Comparison of ENCODE assay signal across 8 cellular contexts in genomic region chr6:141484726-141485125, GRCh38.
A peak's percentile ranks its signal among the peaks of the same experiment; 100 is the strongest.
DNase-seq lines count a peak whose midpoint lies in the region; ATAC-seq and TF ChIP-seq lines count a peak whose summit lies in the region.

No MANE protein-coding gene starts in this region.

- no peak overlapping the region for H2AK9ac ChIP-seq in IMR-90 (replicated peaks; ENCODE audit: low read depth, low read length, poor library complexity)

- peak overlapping the region; percentile 11; the same call in 1 of the 2 replicates for H4K5ac ChIP-seq in IMR-90 (ENCODE audit: low read depth, low read length)

- peak overlapping the region; percentile 95 for H3K27ac Mint-ChIP-seq in activated CD8-positive, alpha-beta T cell treated with anti-CD3 and anti-CD28 coated beads for 36 hours
- no peak overlapping the region for H3K27ac Mint-ChIP-seq in GM23338

- H3K36me3 ChIP-seq in IMR-90 (ENCODE audit: control insufficient read depth, insufficient read depth, low read length) (no peaks in the 10 kb centered on the region), GM23338 (ENCODE audit: insufficient read depth) (no peaks in the 10 kb centered on the region)

- no peak overlapping the region for H2AFZ ChIP-seq in IMR-90 (replicated peaks; ENCODE audit: low read length, poor library complexity)
- H2AFZ ChIP-seq in GM23338, result no peak overlapping the region; the same call in 1 of the 2 replicates

- H3K4me3 Mint-ChIP-seq in activated CD8-positive, alpha-beta T cell treated with anti-CD3 and anti-CD28 coated beads for 36 hours, result peak overlapping the region; percentile 38
- no peak overlapping the region for H3K4me3 Mint-ChIP-seq in GM23338

- H3K27me3 ChIP-seq in IMR-90 (ENCODE audit: control insufficient read depth, insufficient read depth, low read length) (no peaks in the 10 kb centered on the region), GM23338 (ENCODE audit: insufficient read depth) (no peaks in the 10 kb centered on the region)

- H3K79me2 ChIP-seq in GM23338 (replicated peaks; ENCODE audit: insufficient read depth), result no peaks in the 10 kb centered on the region

- H3K4me1 ChIP-seq in IMR-90 (ENCODE audit: control insufficient read depth, insufficient read depth, low read length) (peaks cover 5% of the 10 kb centered on the region; the same call in 1 of the 2 replicates), GM23338 (ENCODE audit: insufficient read depth) (no peaks in the 10 kb centered on the region)

- H3K4ac ChIP-seq in IMR-90 (ENCODE audit: low read depth, low read length), result peak overlapping the region; percentile 66

- H4K20me1 ChIP-seq in IMR-90 (ENCODE audit: insufficient read depth, low read length), result no peaks in the 10 kb centered on the region
- no peaks in the 10 kb centered on the region for H4K20me1 ChIP-seq in GM23338 (replicated peaks; ENCODE audit: insufficient read depth)

- dilution Hi-C loops in IMR-90 (cut with HindIII; ENCODE audit: low sequenced_read_pairs, unreplicated experiment), result no loop called here

- no peak for TF ChIP-seq POLR2A in IMR-90 (IDR thresholded peaks at IDR 0.05; ENCODE audit: low read depth, low read length)

- in situ Hi-C loops in IMR-90 (cut with MboI; ENCODE audit: low sequenced_read_pairs), result no loop called here

- no peak overlapping the region for H2AK5ac ChIP-seq in IMR-90 (ENCODE audit: low read depth, low read length)

- H3K27me3 Mint-ChIP-seq in activated CD8-positive, alpha-beta T cell treated with anti-CD3 and anti-CD28 coated beads for 36 hours, result no peaks in the 10 kb centered on the region
- no peaks in the 10 kb centered on the region for H3K27me3 Mint-ChIP-seq in GM23338 (ENCODE audit: insufficient read depth, low read depth, poor library complexity)

- TF ChIP-seq CTCF in IMR-90 (conservative IDR thresholded peaks at IDR 0.05; ENCODE audit: low read depth, low read length) (no peak), GM23338 (conservative IDR thresholded peaks at IDR 0.05; ENCODE audit: low read depth in 2 of 2) (no peak)
- TF ChIP-seq CTCF in activated CD8-positive, alpha-beta T cell treated with anti-CD3 and anti-CD28 coated beads for 36 hours (IDR thresholded peaks at IDR 0.05), result no peak

- POLR2A ChIA-PET in IMR-90 (lab: Charles Lee; ENCODE audit: unreplicated experiment), result interaction anchor here (0.7 kb wide), 1 partner anchor 981 kb away, joined by 3 read pairs; no protein-coding TSS in a partner anchor
- POLR2A ChIA-PET in activated CD8-positive, alpha-beta T cell treated with anti-CD3 and anti-CD28 coated beads for 36 hours (lab: Charles Lee), result interaction anchor here (1.0 kb wide), 1 partner anchor 11 kb away, joined by 3 read pairs; no protein-coding TSS in a partner anchor

- H2BK120ac ChIP-seq in IMR-90 (ENCODE audit: low read depth, low read length), result peak overlapping the region; percentile 84

- peak; percentile 73 for ATAC-seq in GM18511 (IDR thresholded peaks at IDR 0.05; ENCODE audit: unreplicated experiment)
- ATAC-seq in GM21619 (IDR thresholded peaks at IDR 0.05; ENCODE audit: unreplicated experiment), result peak; percentile 69
- ATAC-seq in IMR-90 (ENCODE audit: low read depth), result no peak
- ATAC-seq in activated CD8-positive, alpha-beta T cell treated with anti-CD3 and anti-CD28 coated beads for 36 hours, result peak; percentile 73
- no peak for ATAC-seq in GM23338

- peaks cover 39% of the 10 kb centered on the region for H3K4me1 Mint-ChIP-seq in activated CD8-positive, alpha-beta T cell treated with anti-CD3 and anti-CD28 coated beads for 36 hours (ENCODE audit: low read depth)
- H3K4me1 Mint-ChIP-seq in GM23338, result peaks cover 4% of the 10 kb centered on the region; the same call in 1 of the 3 replicates

- H3K14ac ChIP-seq in IMR-90 (replicated peaks; ENCODE audit: low read depth, low read length), result peak overlapping the region; percentile 32

- H3K27ac ChIP-seq in IMR-90 (ENCODE audit: insufficient read depth, low read length), result peak overlapping the region; percentile 12; the same call in 1 of the 2 replicates
- H3K27ac ChIP-seq in GM23338 (ENCODE audit: low read depth), result no peak overlapping the region

- WGBS in IMR-90 (ENCODE audit: extremely low coverage in 2 of 2, insufficient read length in 1 of 2), 2 experiments, result no CpG with 5 or more reads among the region's 3 CpGs

- H3K4me2 ChIP-seq in IMR-90 (ENCODE audit: low read depth, low read length) (peak overlapping the region; percentile 18; the same call in 1 of the 2 replicates), GM23338 (no peak overlapping the region)

- H2BK5ac ChIP-seq in IMR-90 (ENCODE audit: low read depth, low read length, poor library complexity, severe bottlenecking), result peak overlapping the region; percentile 96

- no peaks in the 10 kb centered on the region for H3K9me3 ChIP-seq in IMR-90 (ENCODE audit: control insufficient read depth, insufficient read depth, low read length)

- peak overlapping the region; percentile 67; the same call in 1 of the 3 replicates for H2BK15ac ChIP-seq in IMR-90 (ENCODE audit: low read depth, low read length)

- no peaks in the 10 kb centered on the region for H3F3A ChIP-seq in GM23338 (replicated peaks; ENCODE audit: low read depth)

- peak overlapping the region; percentile 40; the same call in 1 of the 2 replicates for H3K56ac ChIP-seq in IMR-90 (ENCODE audit: extremely low read depth, insufficient read depth, low read length)

- no peaks in the 10 kb centered on the region for H3K79me1 ChIP-seq in IMR-90 (ENCODE audit: low read depth in 1 of 2, low read length in 2 of 2)

- H3K9me3 Mint-ChIP-seq in activated CD8-positive, alpha-beta T cell treated with anti-CD3 and anti-CD28 coated beads for 36 hours, result peaks cover 3% of the 10 kb centered on the region
- H3K9me3 Mint-ChIP-seq in GM23338, result peaks cover 3% of the 10 kb centered on the region; the same call in 1 of the 3 replicates

- peak overlapping the region; percentile 72 for H4K91ac ChIP-seq in IMR-90 (ENCODE audit: insufficient read depth, low read depth, low read length)

- H3K36me3 Mint-ChIP-seq in activated CD8-positive, alpha-beta T cell treated with anti-CD3 and anti-CD28 coated beads for 36 hours (ENCODE audit: low read depth), result peaks cover 5% of the 10 kb centered on the region
- H3K36me3 Mint-ChIP-seq in GM23338 (ENCODE audit: low read depth), result peaks cover 3% of the 10 kb centered on the region; the same call in 2 of the 3 replicates

- H4K8ac ChIP-seq in IMR-90 (ENCODE audit: low read depth in 2 of 2, low read length in 2 of 2), result peak overlapping the region; percentile 43 to 69

- H3K4me3 ChIP-seq in IMR-90 (ENCODE audit: insufficient read depth, low read depth, low read length) (no peak overlapping the region), GM23338 (no peak overlapping the region)

- intact Hi-C loops in IMR-90 (cut with micrococcal nuclease), result no loop called here
- intact Hi-C loops in activated CD8-positive, alpha-beta T cell treated with anti-CD3 and anti-CD28 coated beads for 36 hours (cut with micrococcal nuclease), result no loop called here

- peak overlapping the region; percentile 86 for H2BK20ac ChIP-seq in IMR-90 (ENCODE audit: low read depth, low read length)

- no peaks in the 10 kb centered on the region; the same call in 1 of the 2 replicates for H3K9me2 ChIP-seq in GM23338 (ENCODE audit: insufficient read depth)

- CTCF ChIA-PET in IMR-90 (lab: Yijun Ruan, JAX), result interaction anchor here (0.6 kb wide), 1 partner anchor 496 kb away, joined by 4 read pairs; no protein-coding TSS in a partner anchor
- CTCF ChIA-PET in activated CD8-positive, alpha-beta T cell treated with anti-CD3 and anti-CD28 coated beads for 36 hours (lab: Charles Lee), result interaction anchor here (1.9 kb wide), 1 partner anchor 11 kb away, joined by 4 read pairs; no protein-coding TSS in a partner anchor

- no peak overlapping the region for H3K23ac ChIP-seq in IMR-90 (ENCODE audit: low read depth, low read length)

- peak overlapping the region; percentile 22; the same call in 1 of the 2 replicates for H3K18ac ChIP-seq in IMR-90 (ENCODE audit: low read depth, low read length)

- peak; percentile 47 for DNase-seq in IMR-90
- DNase-seq in activated CD8-positive, alpha-beta T cell treated with anti-CD3 and anti-CD28 coated beads for 36 hours, result peak; percentile 59
- peak; percentile 26 for DNase-seq in renal cortical epithelial cell (ENCODE audit: low read depth)
- DNase-seq in NCI-H526 (lab: John Stamatoyannopoulos, UW), result no peak
- DNase-seq in GM23338 (ENCODE audit: low spot score), result no peak
- DNase-seq in amniotic stem cell (lab: John Stamatoyannopoulos, UW), result no peak

- H3K9ac ChIP-seq in IMR-90 (ENCODE audit: low read depth, low read length), result no peak overlapping the region

- no peak for TF ChIP-seq RAD21 in IMR-90 (IDR thresholded peaks at IDR 0.05; ENCODE audit: low read length)

- H3K9me1 ChIP-seq in IMR-90 (ENCODE audit: insufficient read depth, low read length), result no peaks in the 10 kb centered on the region; the same call in 1 of the 2 replicates

- BruUV-seq in IMR-90 (replicated peaks; lab: Mats Ljungman, UMichigan), result no TSS peak

TF ChIP-seq in IMR-90, 13 proteins besides CTCF, POLR2A, EP300 and RAD21 (continues in another document):
- TF ChIP-seq RFX5 (IDR thresholded peaks at IDR 0.05; ENCODE audit: low read depth, low read length) (no peak), MAFK (IDR thresholded peaks at IDR 0.05; ENCODE audit: low read depth, low read length) (no peak), SMC3 (IDR thresholded peaks at IDR 0.05; ENCODE audit: low read depth, low read length) (no peak), FOS (IDR thresholded peaks at IDR 0.05; ENCODE audit: low read depth, low read length) (no peak)

Comparison
In these comparisons a context has a peak if more than half of its experiments do, and no peak if none do; other contexts are left out.
1. ATAC-seq: peak in GM18511 (single experiment), GM21619 (single experiment) and activated CD8-positive, alpha-beta T cell treated with anti-CD3 and anti-CD28 coated beads for 36 hours (single experiment); none in IMR-90 (single experiment) and GM23338 (single experiment).
2. DNase-seq: peak in IMR-90 (single experiment), activated CD8-positive, alpha-beta T cell treated with anti-CD3 and anti-CD28 coated beads for 36 hours (single experiment) and renal cortical epithelial cell (single experiment); none in NCI-H526 (0 of 2), GM23338 (single experiment) and amniotic stem cell (single experiment).